8 cellular contexts compared by ENCODE assay signal in genomic region chr5:175657593-175658271, GRCh38. TPM values are rescaled to one million over a fixed set of nuclear protein-coding genes. Genes with fewer than 3 reads are reported as not detected.
DNase-seq lines count a peak whose midpoint lies in the region; ATAC-seq and TF ChIP-seq lines count a peak whose summit lies in the region.

A gene with protein sequence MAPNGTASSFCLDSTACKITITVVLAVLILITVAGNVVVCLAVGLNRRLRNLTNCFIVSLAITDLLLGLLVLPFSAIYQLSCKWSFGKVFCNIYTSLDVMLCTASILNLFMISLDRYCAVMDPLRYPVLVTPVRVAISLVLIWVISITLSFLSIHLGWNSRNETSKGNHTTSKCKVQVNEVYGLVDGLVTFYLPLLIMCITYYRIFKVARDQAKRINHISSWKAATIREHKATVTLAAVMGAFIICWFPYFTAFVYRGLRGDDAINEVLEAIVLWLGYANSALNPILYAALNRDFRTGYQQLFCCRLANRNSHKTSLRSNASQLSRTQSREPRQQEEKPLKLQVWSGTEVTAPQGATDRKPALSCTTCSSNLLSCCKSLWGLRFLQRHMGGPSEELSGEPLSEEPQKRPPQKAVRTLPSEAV (plus strand): TSS chr5:175658071. CDS start chr5:175683234, 25,163 bp downstream.

- no peaks in the 10 kb centered on the region for H3K79me2 ChIP-seq in trophoblast cell (ENCODE audit: control insufficient read depth, insufficient read depth, low read length, poor library complexity)

- no peaks in the 10 kb centered on the region for H3K79me1 ChIP-seq in trophoblast cell (ENCODE audit: low read length)

- peak within 1 kb of the TSS; percentile 67 for H2AFZ ChIP-seq in trophoblast cell (ENCODE audit: insufficient read depth, low read length, poor library complexity)

- no peaks in the 10 kb centered on the region; a peak in 1 of 22 replicates for H3K27me3 ChIP-seq in BLaER1 treated with 17β-estradiol and CSF1 and Interleukin-3, amounts not matched to agents 10 nM and 100 nM
- no peaks in the 10 kb centered on the region for H3K27me3 ChIP-seq in cardiac muscle cell
- H3K27me3 ChIP-seq in trophoblast cell (ENCODE audit: insufficient read depth, low read length): peaks cover 8% of the 10 kb centered on the region

- TF ChIP-seq CTCF in cardiac muscle cell (IDR thresholded peaks at IDR 0.05; ENCODE audit: low read depth, low read length) (no peak), GM13976 (IDR thresholded peaks at IDR 0.05; ENCODE audit: borderline replicate concordance, control extremely low read depth, extremely low read depth, insufficient read depth, missing control alignments) (no peak)

- H3K4me3 Mint-ChIP-seq in activated T-cell treated with anti-CD3 and anti-CD28 coated beads, Interleukin-2, amount 50 U/mL, for 24 hours: peak within 1 kb of the TSS; percentile 89

- DNase-seq in NCI-H2171 (lab: John Stamatoyannopoulos, UW) (peak; percentile 2), cardiac muscle cell (ENCODE audit: low read depth in 1 of 2, low spot score in 1 of 2) (peak; percentile 29 to 67), trophoblast cell (peak in 1 of 2 donors; percentile 4), NCI-H1092 treated with DMSO at 0.1 percent for 48 hours (lab: John Stamatoyannopoulos, UW) (no peak), GM13976 (ENCODE audit: low spot score) (no peak)
- DNase-seq in activated T-cell treated with anti-CD3 and anti-CD28 coated beads, Interleukin-2, amount 50 U/mL, for 24 hours: peak; percentile 73

- H3K9ac ChIP-seq in BLaER1 treated with 17β-estradiol and CSF1 and Interleukin-3, amounts not matched to agents 10 nM and 100 nM: peak within 1 kb of the TSS; percentile 83 to 96 (median 92)
- peak within 1 kb of the TSS; percentile 25 for H3K9ac ChIP-seq in trophoblast cell (ENCODE audit: low read length)

- H4K91ac ChIP-seq in trophoblast cell (ENCODE audit: low read depth, low read length): no peak within 1 kb of the TSS

- H3K23ac ChIP-seq in trophoblast cell (ENCODE audit: low read length): no peak within 1 kb of the TSS

- H3K4me2 ChIP-seq in BLaER1 treated with 17β-estradiol and CSF1 and Interleukin-3, amounts not matched to agents 10 nM and 100 nM: peak within 1 kb of the TSS; percentile 85 to 98 (median 96)
- peak within 1 kb of the TSS; percentile 94 for H3K4me2 ChIP-seq in trophoblast cell (ENCODE audit: low read length)

- no peak within 1 kb of the TSS for H2BK120ac ChIP-seq in trophoblast cell (ENCODE audit: insufficient read depth, low read length, poor library complexity)

- in situ Hi-C loops in GM13976 (cut with MboI; ENCODE audit: low sequenced_read_pairs, unreplicated experiment): no loop called here

- H3K4me1 ChIP-seq in BLaER1 treated with 17β-estradiol and CSF1 and Interleukin-3, amounts not matched to agents 10 nM and 100 nM: peaks cover 57 to 85% (median 68%) of the 10 kb centered on the region in 10 experiments
- H3K4me1 ChIP-seq in cardiac muscle cell (ENCODE audit: low read depth) (peaks cover 4% of the 10 kb centered on the region), trophoblast cell (ENCODE audit: control insufficient read depth in 1 of 2, insufficient read depth in 2 of 2, low read length in 2 of 2) (peaks cover 9 to 12% of the 10 kb centered on the region in 2 experiments)

- H3K27ac Mint-ChIP-seq in activated T-cell treated with anti-CD3 and anti-CD28 coated beads, Interleukin-2, amount 50 U/mL, for 24 hours: peak within 1 kb of the TSS; percentile 89

- H4K12ac ChIP-seq in trophoblast cell (ENCODE audit: low read depth, low read length): no peak within 1 kb of the TSS

- H2BK12ac ChIP-seq in trophoblast cell (ENCODE audit: low read length): no peak within 1 kb of the TSS

- ATAC-seq in HG03025 (IDR thresholded peaks at IDR 0.05; ENCODE audit: low FRiP score, unreplicated experiment): no peak

- peak within 1 kb of the TSS; percentile 11 for H3K14ac ChIP-seq in trophoblast cell (ENCODE audit: low read length)

- H3K27me3 Mint-ChIP-seq in activated T-cell treated with anti-CD3 and anti-CD28 coated beads, Interleukin-2, amount 50 U/mL, for 24 hours: no peaks in the 10 kb centered on the region

- H3K4ac ChIP-seq in trophoblast cell (ENCODE audit: low read depth, low read length): no peak within 1 kb of the TSS

- no peaks in the 10 kb centered on the region for H3K9me3 Mint-ChIP-seq in activated T-cell treated with anti-CD3 and anti-CD28 coated beads, Interleukin-2, amount 50 U/mL, for 24 hours

- H3K27ac ChIP-seq in BLaER1 treated with 17β-estradiol and CSF1 and Interleukin-3, amounts not matched to agents 10 nM and 100 nM: peak within 1 kb of the TSS; percentile 75 to 97 (median 89)
- H3K27ac ChIP-seq in cardiac muscle cell (no peak within 1 kb of the TSS), trophoblast cell (ENCODE audit: low read depth, low read length) (no peak within 1 kb of the TSS)

- H3K18ac ChIP-seq in trophoblast cell (ENCODE audit: low read length): no peak within 1 kb of the TSS

- H3K9me3 ChIP-seq in BLaER1 treated with 17β-estradiol and CSF1 and Interleukin-3, amounts not matched to agents 10 nM and 100 nM (replicated peaks in 1 of 11): no peaks in the 10 kb centered on the region
- H3K9me3 ChIP-seq in cardiac muscle cell (ENCODE audit: low read depth): no peaks in the 10 kb centered on the region
- peaks cover 4% of the 10 kb centered on the region for H3K9me3 ChIP-seq in trophoblast cell (ENCODE audit: insufficient read depth, low read depth, low read length)

- H4K8ac ChIP-seq in trophoblast cell (ENCODE audit: low read depth, low read length): peak within 1 kb of the TSS; percentile 17

- H2BK5ac ChIP-seq in trophoblast cell (ENCODE audit: low read depth, low read length, poor library complexity): no peak within 1 kb of the TSS

- WGBS in trophoblast cell (ENCODE audit: extremely low coverage, insufficient coverage, insufficient read length): no CpG with 5 or more reads among the region's 58 CpGs

- peaks cover 87% of the 10 kb centered on the region for H3K4me1 Mint-ChIP-seq in activated T-cell treated with anti-CD3 and anti-CD28 coated beads, Interleukin-2, amount 50 U/mL, for 24 hours (ENCODE audit: low read depth)

- H3K36me3 Mint-ChIP-seq in activated T-cell treated with anti-CD3 and anti-CD28 coated beads, Interleukin-2, amount 50 U/mL, for 24 hours (ENCODE audit: low read depth): peaks cover 45% of the 10 kb centered on the region

- H2AK5ac ChIP-seq in trophoblast cell (ENCODE audit: low read length): no peak within 1 kb of the TSS

- H4K20me1 ChIP-seq in BLaER1 treated with 17β-estradiol and CSF1 and Interleukin-3, amounts not matched to agents 10 nM and 100 nM: peaks cover 5 to 41% (median 38%) of the 10 kb centered on the region in 11 experiments; a peak in 18 of 22 replicates

- H3K4me3 ChIP-seq in BLaER1 treated with 17β-estradiol and CSF1 and Interleukin-3, amounts not matched to agents 10 nM and 100 nM: peak within 1 kb of the TSS; percentile 71 to 99 (median 86)
- H3K4me3 ChIP-seq in cardiac muscle cell (peak within 1 kb of the TSS; percentile 95), trophoblast cell (ENCODE audit: low read depth, low read length) (peak within 1 kb of the TSS; percentile 72)

- peaks cover 0 to 34% (median 28%) of the 10 kb centered on the region in 11 experiments; a peak in 17 of 22 replicates for H3K36me3 ChIP-seq in BLaER1 treated with 17β-estradiol and CSF1 and Interleukin-3, amounts not matched to agents 10 nM and 100 nM
- H3K36me3 ChIP-seq in cardiac muscle cell (no peaks in the 10 kb centered on the region), trophoblast cell (ENCODE audit: control insufficient read depth in 1 of 2, insufficient read depth in 2 of 2, low read length in 2 of 2) (no peaks in the 10 kb centered on the region)

RNA-seq across cellular contexts. Expression of the gene that starts here (rescaled TPM):
- 15.6 and 23.3 TPM in 2 replicates for total RNA-seq in cardiac muscle cell
- polyA plus RNA-seq in cardiac muscle cell: 12.7 and 19.1 TPM in 2 replicates
- 1.0 and 1.4 TPM in 2 replicates for polyA plus RNA-seq in trophoblast cell (2013)

Comparison
In these comparisons a context has a peak if more than half of its experiments do, and no peak if none do; other contexts are left out.
1. H3K27ac ChIP-seq: peak in BLaER1 treated with 17β-estradiol and CSF1 and Interleukin-3, amounts not matched to agents 10 nM and 100 nM (11 of 11); none in cardiac muscle cell (single experiment) and trophoblast cell (single experiment).
2. DNase-seq: peak in NCI-H2171 (single experiment), activated T-cell treated with anti-CD3 and anti-CD28 coated beads, Interleukin-2, amount 50 U/mL, for 24 hours (single experiment) and cardiac muscle cell (2 of 2); none in NCI-H1092 treated with DMSO at 0.1 percent for 48 hours (single experiment) and GM13976 (single experiment).
3. Peak in every context shown above with its lines, with median percentiles within 50 percentile points of each other: H3K4me3 ChIP-seq.